ENCODE assay signal across 23 cellular contexts in genomic region chr11:116413861-116414260, GRCh38.
DNase-seq lines count a peak whose midpoint lies in the region; ATAC-seq and TF ChIP-seq lines count a peak whose summit lies in the region.
"Had no signal": no experiment of that assay in that cellular context is flagged by ENCODE, and none has a peak within 500 bp of the region (broad histone marks: within the 10 kb centered on the region; RNA-seq: fewer than 3 reads in every experiment).

No MANE protein-coding gene starts in this region.

- H3K23ac ChIP-seq in H9 (ENCODE audit: insufficient read length, low read depth, low read length): no peak overlapping the region

- no peaks in the 10 kb centered on the region for H3K79me2 ChIP-seq in H9 (ENCODE audit: insufficient read depth, low read length)

- H3K9ac ChIP-seq in H9 (ENCODE audit: extremely low read depth, insufficient read length, low read length): no peak overlapping the region

- H3T11ph ChIP-seq in H9 (ENCODE audit: low read length): no peak overlapping the region

- H3K23me2 ChIP-seq in H9 (ENCODE audit: insufficient read length, low read depth, low read length, poor library complexity, severe bottlenecking): no peaks in the 10 kb centered on the region

- H3K18ac ChIP-seq in H9 (ENCODE audit: insufficient read length, low read depth, low read length): peak overlapping the region; percentile 51

- no peak overlapping the region for H2BK15ac ChIP-seq in H9 (ENCODE audit: low read depth, low read length)

- H3K27ac ChIP-seq in H9 (ENCODE audit: insufficient read length, low read depth, low read length) (no peak overlapping the region), uterus (no peak overlapping the region)
- H3K27ac ChIP-seq: colonic mucosa, prostate gland, SJCRH30, upper lobe of left lung had no signal

- H3K27me3 Mint-ChIP-seq in H9 (ENCODE audit: low read depth) (no peaks in the 10 kb centered on the region; the same call in 1 of the 2 replicates), nephron progenitor cell (ENCODE audit: low read depth, poor library complexity) (peaks cover 9% of the 10 kb centered on the region)
- peaks cover 5% of the 10 kb centered on the region for H3K27me3 Mint-ChIP-seq in activated naive CD8-positive, alpha-beta T cell treated with anti-CD3 and anti-CD28 coated beads, Interleukin-2, amount 50 U/mL, for 24 hours

- TF ChIP-seq CTCF in H9 (conservative IDR thresholded peaks at IDR 0.05) (no peak), nephron progenitor cell (IDR thresholded peaks at IDR 0.05) (no peak), uterus (IDR thresholded peaks at IDR 0.05) (no peak)

- peaks cover 3% of the 10 kb centered on the region; the same call in 1 of the 2 replicates for H3K4me1 ChIP-seq in H9 (ENCODE audit: insufficient read depth, low read length)
- no peaks in the 10 kb centered on the region for H3K4me1 ChIP-seq in uterus
- H3K4me1 ChIP-seq: colonic mucosa, prostate gland, SJCRH30, upper lobe of left lung had no signal

- H3K9me3 Mint-ChIP-seq in H9: no peaks in the 10 kb centered on the region
- H3K9me3 Mint-ChIP-seq in nephron progenitor cell: no peaks in the 10 kb centered on the region
- no peaks in the 10 kb centered on the region for H3K9me3 Mint-ChIP-seq in activated naive CD8-positive, alpha-beta T cell treated with anti-CD3 and anti-CD28 coated beads, Interleukin-2, amount 50 U/mL, for 24 hours
- H3K9me3 Mint-ChIP-seq: activated naive CD8-positive, alpha-beta T cell treated with anti-CD3 and anti-CD28 coated beads, Interleukin-2, amount 10 ng/mL, durations not matched to agents 7 days and 5 days; activated T-helper 2 cell treated with anti-CD3 and anti-CD28 coated beads, Interferon-gamma antibody, Interleukin-2, Interleukin-4, amounts not matched to agents 10 μg/mL and 5 μg/mL and 100 μg/mL, durations not matched to agents 14 hours and 24 hours and 36 hours; CD8-positive, alpha-beta T cell; T-helper 1 cell treated with Interleukin-12 subunit alpha and Interleukin-12 subunit beta and Interleukin-4 antibody, amounts not matched to agents 30 μg/mL and 1 μg/mL, for 36 hours had no signal

- no peak overlapping the region for H2AK5ac ChIP-seq in H9 (ENCODE audit: insufficient read length, low read length)

- H4K8ac ChIP-seq in H9 (replicated peaks; ENCODE audit: insufficient read length, low read depth, low read length): no peak overlapping the region

- H4K5ac ChIP-seq in H9 (ENCODE audit: insufficient read length, low read depth, low read length): no peak overlapping the region

- no peak overlapping the region for H3K4me2 ChIP-seq in H9 (ENCODE audit: insufficient read depth, insufficient read length, low read length)

- H3K4me3 Mint-ChIP-seq in H9 (no peak overlapping the region), nephron progenitor cell (peak overlapping the region; percentile 15)
- no peak overlapping the region for H3K4me3 Mint-ChIP-seq in activated naive CD8-positive, alpha-beta T cell treated with anti-CD3 and anti-CD28 coated beads, Interleukin-2, amount 50 U/mL, for 24 hours
- H3K4me3 Mint-ChIP-seq: activated naive CD8-positive, alpha-beta T cell treated with anti-CD3 and anti-CD28 coated beads, Interleukin-2, amount 10 ng/mL, durations not matched to agents 7 days and 5 days; CD8-positive, alpha-beta T cell; T-helper 1 cell treated with Interleukin-12 subunit alpha and Interleukin-12 subunit beta and Interleukin-4 antibody, amounts not matched to agents 30 μg/mL and 1 μg/mL, for 36 hours had no signal

- H3K36me3 Mint-ChIP-seq in H9 (ENCODE audit: insufficient read depth in 1 of 3, low read depth in 3 of 3) (peaks cover 0 to 1% (median 0%) of the 10 kb centered on the region in 3 experiments; a peak in 1 of 7 replicates), nephron progenitor cell (ENCODE audit: low read depth) (no peaks in the 10 kb centered on the region)
- no peaks in the 10 kb centered on the region for H3K36me3 Mint-ChIP-seq in activated naive CD8-positive, alpha-beta T cell treated with anti-CD3 and anti-CD28 coated beads, Interleukin-2, amount 50 U/mL, for 24 hours (ENCODE audit: low read depth)
- H3K36me3 Mint-ChIP-seq: activated naive CD8-positive, alpha-beta T cell treated with anti-CD3 and anti-CD28 coated beads, Interleukin-2, amount 10 ng/mL, durations not matched to agents 7 days and 5 days; CD8-positive, alpha-beta T cell had no signal

- H3K4me3 ChIP-seq in uterus: no peak overlapping the region
- H3K4me3 ChIP-seq: colonic mucosa, prostate gland, SJCRH30, upper lobe of left lung had no signal

- H4K91ac ChIP-seq in H9 (ENCODE audit: insufficient read length, low read depth, low read length): no peak overlapping the region

- H3K36me3 ChIP-seq in uterus: no peaks in the 10 kb centered on the region
- H3K36me3 ChIP-seq: colonic mucosa, prostate gland, SJCRH30, upper lobe of left lung had no signal

- no peak for ATAC-seq in activated naive CD8-positive, alpha-beta T cell treated with anti-CD3 and anti-CD28 coated beads, Interleukin-2, amount 50 U/mL, for 24 hours
- ATAC-seq: CD8-positive, alpha-beta T cell; HCT116; left cardiac atrium; Panc1 had no signal

- no peak overlapping the region for H2AFZ ChIP-seq in H9 (ENCODE audit: low read length)

- no peaks in the 10 kb centered on the region for H4K20me1 ChIP-seq in H9 (ENCODE audit: control insufficient read depth, insufficient read depth, insufficient read length)

- intact Hi-C loops in uterus (cut with DNase I; ENCODE audit: low total_unique reads): no loop called here

- no peak overlapping the region for H2BK20ac ChIP-seq in H9 (ENCODE audit: low read depth, low read length, poor library complexity, severe bottlenecking)

- no peak for TF ChIP-seq POLR2A in uterus (IDR thresholded peaks at IDR 0.05)

- no peak for DNase-seq in H9
- DNase-seq in NCI-H146 (lab: John Stamatoyannopoulos, UW): peak; percentile 99
- peak; percentile 95 for DNase-seq in NCI-H748 treated with DMSO at 0.1 percent for 48 hours (lab: John Stamatoyannopoulos, UW)
- DNase-seq in nephron progenitor cell: no peak
- no peak for DNase-seq in KG1 (lab: John Stamatoyannopoulos, UW)
- DNase-seq in activated naive CD8-positive, alpha-beta T cell treated with anti-CD3 and anti-CD28 coated beads, Interleukin-2, amount 50 U/mL, for 24 hours: no peak
- no peak for DNase-seq in uterus
- DNase-seq in NCI-H128 (lab: John Stamatoyannopoulos, UW; ENCODE audit: unreplicated experiment): no peak
- DNase-seq: activated CD4-positive, alpha-beta T cell treated with anti-CD3 and anti-CD28 coated beads, Interleukin-2, amount 50 U/mL, for 1 hour; activated CD8-positive, alpha-beta memory T cell treated with anti-CD3 and anti-CD28 coated beads, Interleukin-2, amount 50 U/mL, for 4 hours; activated naive CD8-positive, alpha-beta T cell treated with anti-CD3 and anti-CD28 coated beads, Interleukin-2, amount 10 ng/mL, durations not matched to agents 7 days and 5 days; CD8-positive, alpha-beta T cell; colonic mucosa; left cardiac atrium; SJCRH30; small intestine; stimulated activated naive CD4-positive, alpha-beta T cell treated with Interleukin-2 at 50 U/mL for 16 hours; upper lobe of left lung had no signal

- H3K27ac Mint-ChIP-seq in H9 (peak overlapping the region in 2 of 3 experiments; percentile 49 to 59; a peak in 2 of 7 replicates), nephron progenitor cell (no peak overlapping the region)
- H3K27ac Mint-ChIP-seq in activated naive CD8-positive, alpha-beta T cell treated with anti-CD3 and anti-CD28 coated beads, Interleukin-2, amount 50 U/mL, for 24 hours: no peak overlapping the region
- H3K27ac Mint-ChIP-seq: activated naive CD8-positive, alpha-beta T cell treated with anti-CD3 and anti-CD28 coated beads, Interleukin-2, amount 10 ng/mL, durations not matched to agents 7 days and 5 days; activated T-helper 2 cell treated with anti-CD3 and anti-CD28 coated beads, Interferon-gamma antibody, Interleukin-2, Interleukin-4, amounts not matched to agents 10 μg/mL and 5 μg/mL and 100 μg/mL, durations not matched to agents 14 hours and 24 hours and 36 hours; CD8-positive, alpha-beta T cell; T-helper 1 cell treated with Interleukin-12 subunit alpha and Interleukin-12 subunit beta and Interleukin-4 antibody, amounts not matched to agents 30 μg/mL and 1 μg/mL, for 36 hours had no signal

- no peaks in the 10 kb centered on the region for H3K9me3 ChIP-seq in H9 (ENCODE audit: control insufficient read depth, low read depth, low read length)
- H3K9me3 ChIP-seq in uterus: no peaks in the 10 kb centered on the region
- H3K9me3 ChIP-seq: colonic mucosa, prostate gland, SJCRH30, upper lobe of left lung had no signal

- H3K4me1 Mint-ChIP-seq in H9: peaks cover 30 to 34% of the 10 kb centered on the region in 2 experiments
- H3K4me1 Mint-ChIP-seq in nephron progenitor cell: peaks cover 51% of the 10 kb centered on the region
- no peaks in the 10 kb centered on the region for H3K4me1 Mint-ChIP-seq in activated naive CD8-positive, alpha-beta T cell treated with anti-CD3 and anti-CD28 coated beads, Interleukin-2, amount 50 U/mL, for 24 hours
- H3K4me1 Mint-ChIP-seq: activated naive CD8-positive, alpha-beta T cell treated with anti-CD3 and anti-CD28 coated beads, Interleukin-2, amount 10 ng/mL, durations not matched to agents 7 days and 5 days had no signal

- no peak overlapping the region for H2BK5ac ChIP-seq in H9 (ENCODE audit: insufficient read length, low read length)

- H3K56ac ChIP-seq in H9 (ENCODE audit: insufficient read length, low read depth, low read length): no peak overlapping the region

- H3K27me3 ChIP-seq in H9 (ENCODE audit: insufficient read depth, low read length) (no peaks in the 10 kb centered on the region), uterus (no peaks in the 10 kb centered on the region)
- H3K27me3 ChIP-seq: colonic mucosa, SJCRH30, upper lobe of left lung had no signal

- no peak overlapping the region for H3K14ac ChIP-seq in H9 (ENCODE audit: insufficient read depth, low read length)

- H3K79me1 ChIP-seq in H9 (ENCODE audit: insufficient read depth, low read depth, low read length, poor library complexity, severe bottlenecking): no peaks in the 10 kb centered on the region

- no peak overlapping the region for H2BK12ac ChIP-seq in H9 (ENCODE audit: insufficient read length, low read depth, low read length)

- no peak overlapping the region for H3K4ac ChIP-seq in H9 (ENCODE audit: low read depth, low read length)

- H2BK120ac ChIP-seq in H9 (ENCODE audit: low read depth, low read length, poor library complexity, severe bottlenecking): no peak overlapping the region

Comparison
In these comparisons a context has a peak if more than half of its experiments do, and no peak if none do; other contexts are left out.
1. DNase-seq: peak in NCI-H146 (single experiment) and NCI-H748 treated with DMSO at 0.1 percent for 48 hours (single experiment); none in H9 (single experiment), nephron progenitor cell (single experiment), KG1 (single experiment), activated naive CD8-positive, alpha-beta T cell treated with anti-CD3 and anti-CD28 coated beads, Interleukin-2, amount 50 U/mL, for 24 hours (single experiment), uterus (0 of 2) and NCI-H128 (single experiment).
2. H3K27ac Mint-ChIP-seq: peak in H9 (2 of 3); none in nephron progenitor cell (single experiment) and activated naive CD8-positive, alpha-beta T cell treated with anti-CD3 and anti-CD28 coated beads, Interleukin-2, amount 50 U/mL, for 24 hours (single experiment).